12 cellular contexts compared by ENCODE assay signal in genomic region chr11:115221461-115222069, GRCh38.
A peak's percentile ranks its signal among the peaks of the same experiment; 100 is the strongest.
DNase-seq lines count a peak whose midpoint lies in the region; ATAC-seq, FAIRE-seq and TF ChIP-seq lines count a peak whose summit lies in the region.
"Had no signal": no experiment of that assay in that cellular context is flagged by ENCODE, and none has a peak within 500 bp of the region (broad histone marks: within the 10 kb centered on the region; RNA-seq: fewer than 3 reads in every experiment).

No MANE protein-coding gene starts in this region.

- TF ChIP-seq POLR2A in H1 (IDR thresholded peaks at IDR 0.05; ENCODE audit: control extremely low read depth in 1 of 2, low read depth in 2 of 2, low read length in 2 of 2) (no peak), GM12891 (IDR thresholded peaks at IDR 0.05; ENCODE audit: low read depth, low read length) (no peak), uterus (IDR thresholded peaks at IDR 0.05) (no peak)

- H2BK20ac ChIP-seq in H1 (ENCODE audit: low read length), result no peak overlapping the region

- DNase-seq in Daoy (ENCODE audit: low read depth) (peak; percentile 10), GM20000 (ENCODE audit: low spot score) (peak; percentile 2), H1 (ENCODE audit: low read depth in 1 of 2, low spot score in 2 of 2) (no peak), GM13977 (ENCODE audit: low spot score) (no peak), GM12891 (ENCODE audit: insufficient read length, low spot score) (no peak), uterus (no peak)
- DNase-seq: activated naive CD8-positive, alpha-beta T cell treated with anti-CD3 and anti-CD28 coated beads, Interleukin-2, amount 10 ng/mL, durations not matched to agents 7 days and 5 days; stimulated activated CD4-positive, alpha-beta T cell treated with anti-CD3 and anti-CD28 coated beads, Interleukin-4, amount 100 ng/mL, for 1 hour had no signal

- no peaks in the 10 kb centered on the region for H3K79me1 ChIP-seq in H1 (ENCODE audit: low read depth, low read length)

- no peak overlapping the region for H4K5ac ChIP-seq in H1 (ENCODE audit: insufficient read length, low read depth, low read length)

- H3K4ac ChIP-seq in H1 (replicated peaks; ENCODE audit: insufficient read length, low read depth, low read length), result no peak overlapping the region

- TF ChIP-seq RAD21 in H1 (IDR thresholded peaks at IDR 0.05 in 1 of 2, conservative IDR thresholded peaks at IDR 0.05 in 1 of 2; ENCODE audit: low read depth in 2 of 2, low read length in 2 of 2), result no peak

- H2BK120ac ChIP-seq in H1 (replicated peaks; ENCODE audit: low read depth, low read length), result no peak overlapping the region

- no peak overlapping the region for H3K56ac ChIP-seq in H1 (replicated peaks; ENCODE audit: insufficient read length, low read depth, low read length)

- no peak for FAIRE-seq in H1 (lab: Jason Lieb, UNC)
- FAIRE-seq in GM12891 (lab: Jason Lieb, UNC), result no peak
- FAIRE-seq: endometrium had no signal

- H3K9me3 ChIP-seq in H1 (ENCODE audit: insufficient read depth in 2 of 2, low read depth in 1 of 2, low read length in 1 of 2) (no peaks in the 10 kb centered on the region), uterus (no peaks in the 10 kb centered on the region)
- H3K9me3 ChIP-seq: BLaER1 had no signal

- H2BK15ac ChIP-seq in H1 (ENCODE audit: low read length), result no peak overlapping the region

- H4K20me1 ChIP-seq in H1 (replicated peaks in 1 of 2; ENCODE audit: control insufficient read depth in 1 of 2, insufficient read depth in 2 of 2, low read length in 2 of 2), result no peaks in the 10 kb centered on the region
- H4K20me1 ChIP-seq: BLaER1 had no signal

- H3K27ac ChIP-seq in H1 (ENCODE audit: low read depth, low read length), result no peak overlapping the region
- H3K27ac ChIP-seq in uterus, result no peak overlapping the region
- H3K27ac ChIP-seq: BLaER1 had no signal

- H3K79me2 ChIP-seq in H1 (ENCODE audit: control insufficient read depth in 1 of 2, insufficient read depth in 2 of 2, low read length in 2 of 2), result no peaks in the 10 kb centered on the region

- peak overlapping the region; percentile 43; the same call in 1 of the 2 replicates for H3K18ac ChIP-seq in H1 (ENCODE audit: extremely low read depth, low read length)

- H3K4me1 ChIP-seq in H1 (replicated peaks in 1 of 4; ENCODE audit: control insufficient read depth in 3 of 4, insufficient read depth in 4 of 4, low read length in 3 of 4) (peaks cover 4 to 13% (median 10%) of the 10 kb centered on the region in 4 experiments), uterus (no peaks in the 10 kb centered on the region)

- no peak overlapping the region for H4K91ac ChIP-seq in H1 (replicated peaks; ENCODE audit: insufficient read length, low read length)

- ATAC-seq in HG03521 (IDR thresholded peaks at IDR 0.05; ENCODE audit: unreplicated experiment) (peak; percentile 22), HG03135 (IDR thresholded peaks at IDR 0.05; ENCODE audit: unreplicated experiment) (no peak)

- peak overlapping the region in 1 of 4 experiments; percentile 3; a peak in 1 of 8 replicates for H3K4me3 ChIP-seq in H1 (ENCODE audit: extremely low read depth in 1 of 4, insufficient read depth in 2 of 4, low read depth in 3 of 4, low read length in 4 of 4)
- no peak overlapping the region for H3K4me3 ChIP-seq in uterus
- H3K4me3 ChIP-seq: BLaER1 had no signal

- WGBS in H1 (ENCODE audit: extremely low coverage in 1 of 2, insufficient coverage in 1 of 2, insufficient read length in 1 of 2, insufficient replicate concordance in 2 of 2, low coverage in 1 of 2, low lambda C conversion rate in 2 of 2, missing lambda C conversion rate in 1 of 2), 2 experiments, result 74% methylated on average over 2 of the region's 2 CpGs; no CpG with 5 or more reads in 1 of the 2 experiments

- H4K8ac ChIP-seq in H1 (ENCODE audit: extremely low read depth, insufficient read depth, low read length), result no peak overlapping the region

- in situ Hi-C loops in GM13977 (cut with MboI; ENCODE audit: low pct_unique_long_range_greater_than_20kb, low sequenced_read_pairs, unreplicated experiment), result no loop called here

- H3K23me2 ChIP-seq in H1 (ENCODE audit: low read depth, low read length), result no peaks in the 10 kb centered on the region

- intact Hi-C loops in uterus (cut with DNase I; ENCODE audit: low total_unique reads), result no loop called here

- no peaks in the 10 kb centered on the region for H3K36me3 ChIP-seq in H1 (ENCODE audit: control insufficient read depth in 2 of 4, insufficient read depth in 4 of 4, low read length in 3 of 4)
- H3K36me3 ChIP-seq in uterus, result no peaks in the 10 kb centered on the region
- H3K36me3 ChIP-seq: BLaER1 had no signal

- peak overlapping the region; percentile 45; the same call in 1 of the 2 replicates for H2BK5ac ChIP-seq in H1 (ENCODE audit: low read depth, low read length)

- CTCF ChIA-PET in H1 (lab: Charles Lee; ENCODE audit: partially characterized antibody), result no interaction called here

- H3K14ac ChIP-seq in H1 (ENCODE audit: insufficient read length), result no peak overlapping the region

- H3K23ac ChIP-seq in H1 (ENCODE audit: insufficient read length), result no peak overlapping the region

- peak overlapping the region; percentile 42; the same call in 1 of the 2 replicates for H2AK5ac ChIP-seq in H1 (ENCODE audit: low read depth, low read length)

- H3K27me3 ChIP-seq in H1 (replicated peaks in 1 of 4; ENCODE audit: control insufficient read depth in 3 of 4, extremely low read depth in 1 of 4, insufficient read depth in 3 of 4, low read length in 3 of 4), result no peaks in the 10 kb centered on the region
- no peaks in the 10 kb centered on the region for H3K27me3 ChIP-seq in uterus
- H3K27me3 ChIP-seq: BLaER1 had no signal

- peak overlapping the region; percentile 35; the same call in 1 of the 2 replicates for H2BK12ac ChIP-seq in H1 (ENCODE audit: low read depth, low read length)

- TF ChIP-seq CTCF in GM20000 (IDR thresholded peaks at IDR 0.05; ENCODE audit: extremely low read depth, missing control alignments) (no peak), H1 (IDR thresholded peaks at IDR 0.05; ENCODE audit: control extremely low read depth in 1 of 3, insufficient read depth in 1 of 3, low read depth in 1 of 3, low read length in 3 of 3) (no peak), GM13977 (IDR thresholded peaks at IDR 0.05; ENCODE audit: extremely low read depth, insufficient read depth, missing control alignments) (no peak), uterus (IDR thresholded peaks at IDR 0.05) (no peak)

- peak overlapping the region in 1 of 2 experiments; percentile 46; a peak in 2 of 4 replicates for H3K4me2 ChIP-seq in H1 (ENCODE audit: insufficient read depth in 1 of 2, low read depth in 2 of 2, low read length in 2 of 2)
- H3K4me2 ChIP-seq: BLaER1 had no signal

- POLR2A ChIA-PET in H1 (lab: Charles Lee; ENCODE audit: partially characterized antibody), result no interaction called here

- TF ChIP-seq EP300 in H1 (IDR thresholded peaks at IDR 0.05; ENCODE audit: borderline replicate concordance in 1 of 2, low read depth in 2 of 2, low read length in 2 of 2), result no peak

- no peak overlapping the region for H2AFZ ChIP-seq in H1 (ENCODE audit: low read length)

- H3K9ac ChIP-seq in H1 (replicated peaks in 1 of 4; ENCODE audit: extremely low read depth in 1 of 4, low read depth in 3 of 4, low read length in 3 of 4), result no peak overlapping the region
- H3K9ac ChIP-seq: BLaER1 had no signal

TF ChIP-seq in H1, 55 proteins besides CTCF, POLR2A, EP300 and RAD21:
- TF ChIP-seq KDM5A (IDR thresholded peaks at IDR 0.05; ENCODE audit: low read length) (no peak), JUN (IDR thresholded peaks at IDR 0.05; ENCODE audit: low read depth, low read length) (no peak), RNF2 (IDR thresholded peaks at IDR 0.05; ENCODE audit: borderline replicate concordance, low read depth, low read length, missing control alignments, poor library complexity, severe bottlenecking) (no peak), BACH1 (IDR thresholded peaks at IDR 0.05; ENCODE audit: low read length) (no peak), CBX8 (IDR thresholded peaks at IDR 0.05; ENCODE audit: borderline replicate concordance, low read depth, low read length) (no peak), POU5F1 (IDR thresholded peaks at IDR 0.05; ENCODE audit: low read depth, low read length) (no peak), ATF3 (IDR thresholded peaks at IDR 0.05; ENCODE audit: insufficient read depth, low read depth, low read length) (no peak), TAF7 (optimal IDR thresholded peaks at IDR 0.05; ENCODE audit: borderline replicate concordance, low read depth, low read length) (no peak), NRF1 (IDR thresholded peaks at IDR 0.05; ENCODE audit: low read depth, low read length) (no peak), SUZ12 (IDR thresholded peaks at IDR 0.05; ENCODE audit: low read length) (no peak)

TF ChIP-seq in GM12891, 5 proteins besides CTCF, POLR2A, EP300 and RAD21:
- no peak for TF ChIP-seq TAF1 (IDR thresholded peaks at IDR 0.05; ENCODE audit: low read depth, low read length)
- no peak for TF ChIP-seq POLR2AphosphoS5 (IDR thresholded peaks at IDR 0.05; ENCODE audit: low read depth, low read length)
- TF ChIP-seq POU2F2 (IDR thresholded peaks at IDR 0.05; ENCODE audit: low read depth, low read length), result no peak
- no peak for TF ChIP-seq PAX5 (IDR thresholded peaks at IDR 0.05; ENCODE audit: insufficient read depth, low read length, severe bottlenecking)
- no peak for TF ChIP-seq SPI1 (IDR thresholded peaks at IDR 0.05; ENCODE audit: low read depth, low read length)
TF ChIP-seq in GM12891: peak in this region for 0.

Comparison
In these comparisons a context has a peak if more than half of its experiments do, and no peak if none do; other contexts are left out.
1. DNase-seq: peak in Daoy (single experiment) and GM20000 (single experiment); none in H1 (0 of 2), GM13977 (single experiment), GM12891 (single experiment) and uterus (0 of 2).